In the genomic region with DNA sequence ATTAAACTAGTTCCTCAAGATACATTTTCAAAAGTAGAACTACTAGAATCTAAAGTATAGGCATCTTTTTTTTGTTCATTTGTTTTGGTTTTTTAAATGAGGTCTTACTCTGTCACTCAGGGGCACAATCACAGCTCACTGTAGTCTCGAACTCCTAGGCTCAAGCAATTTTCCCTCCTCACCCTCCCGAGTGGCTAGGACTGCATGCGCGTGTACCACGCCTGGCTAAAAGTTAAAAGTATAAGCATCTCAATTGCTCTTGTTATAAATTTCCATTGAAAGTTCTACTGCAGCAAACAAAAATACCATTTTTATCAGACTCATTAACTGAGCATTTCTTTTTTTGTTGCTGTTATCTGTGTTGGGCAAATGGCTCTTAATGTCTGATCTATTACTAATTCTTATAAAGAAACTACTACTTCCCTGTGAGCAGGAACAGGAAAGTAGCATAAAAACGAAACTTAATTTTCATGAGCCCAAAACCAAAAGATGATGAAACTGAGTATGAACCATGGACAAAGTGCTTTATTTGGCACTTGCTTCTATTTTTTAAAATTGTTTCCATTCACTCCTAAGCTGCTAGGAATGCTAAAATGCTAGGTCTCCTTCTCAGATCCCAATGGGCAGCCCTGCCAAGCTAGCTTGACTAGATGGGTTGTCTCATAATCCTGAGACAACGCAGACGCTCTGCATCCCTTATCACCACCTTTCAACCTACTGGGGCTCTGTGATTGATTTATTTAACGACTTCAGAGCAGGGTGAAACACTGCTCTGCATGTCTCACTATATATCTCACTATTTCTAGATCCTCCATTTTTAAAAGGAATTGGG, we compare ENCODE assay signal across 9 cellular contexts. TPM values are rescaled to one million over a fixed set of nuclear protein-coding genes. Genes with fewer than 3 reads are reported as not detected.
DNase-seq lines count a peak whose midpoint lies in the region; ATAC-seq, FAIRE-seq and TF ChIP-seq lines count a peak whose summit lies in the region.
"Had no signal": no experiment of that assay in that cellular context is flagged by ENCODE, and none has a peak within 500 bp of the region (broad histone marks: within the 10 kb centered on the region; RNA-seq: fewer than 3 reads in every experiment).

No MANE protein-coding gene starts in this region.

- H3K27me3 ChIP-seq in K562 (ENCODE audit: control insufficient read depth in 2 of 2, insufficient read depth in 2 of 2, low read length in 2 of 2) (no peaks in the 10 kb centered on the region), thoracic aorta (replicated peaks; ENCODE audit: insufficient read depth) (no peaks in the 10 kb centered on the region)

- DNase-seq in left ventricle myocardium superior (no peak), Right ventricle myocardium superior (no peak), NOMO-1 (lab: John Stamatoyannopoulos, UW; ENCODE audit: unreplicated experiment in 2 of 2) (peak; percentile 67 to 89), K562 (ENCODE audit: extremely low read depth in 1 of 4, low spot score in 3 of 4) (no peak), thoracic aorta (ENCODE audit: low spot score) (peak; percentile 13), NCI-H1436 (lab: John Stamatoyannopoulos, UW) (no peak), T1000 (lab: John Stamatoyannopoulos, UW) (no peak), NCI-H2107 treated with DMSO at 0.1 percent for 48 hours (lab: John Stamatoyannopoulos, UW; ENCODE audit: unreplicated experiment) (no peak)
- DNase-seq: erythroblast had no signal

- H2AFZ ChIP-seq in K562 (ENCODE audit: low read depth, low read length): no peak overlapping the region

- H3K9me1 ChIP-seq in K562 (ENCODE audit: control insufficient read depth, insufficient read depth, low read length): no peaks in the 10 kb centered on the region

- intact Hi-C loops in left ventricle myocardium superior (cut with micrococcal nuclease): no loop called here
- intact Hi-C loops in Right ventricle myocardium superior (cut with DNase I): no loop called here
- intact Hi-C loops in K562 (cut with micrococcal nuclease): no loop called here

- CTCF ChIA-PET in K562 (lab: Yijun Ruan, JAX; ENCODE audit: low intra/inter-chr PET ratio): no interaction called here

- no peak for TF ChIP-seq POLR2A in K562 (conservative IDR thresholded peaks at IDR 0.05)

- BruUV-seq in K562 (replicated peaks; lab: Mats Ljungman, UMichigan): no TSS peak

- in situ Hi-C loops in K562 (cut with MboI): no loop called here

- no peak for FAIRE-seq in K562 (lab: Jason Lieb, UNC)

- H3K27ac ChIP-seq in K562 (ENCODE audit: extremely low read depth, low read depth, low read length) (no peak overlapping the region), thoracic aorta (peak overlapping the region; percentile 34 to 62)

- no peak overlapping the region for H3K9ac ChIP-seq in K562 (ENCODE audit: insufficient read depth in 1 of 2, low read depth in 2 of 2, low read length in 2 of 2)

- peak; percentile 66 for ATAC-seq in left ventricle myocardium superior
- ATAC-seq in Right ventricle myocardium superior (ENCODE audit: poor library complexity): no peak
- no peak for ATAC-seq in K562
- peak; percentile 44 for ATAC-seq in thoracic aorta (ENCODE audit: insufficient number of reproducible peaks, low FRiP score, low read depth)

- no peak for TF ChIP-seq EP300 in K562 (IDR thresholded peaks at IDR 0.05; ENCODE audit: low read length)

- H3K4me1 ChIP-seq in K562 (replicated peaks in 1 of 2; ENCODE audit: control insufficient read depth in 2 of 2, insufficient read depth in 2 of 2, low read length in 2 of 2): no peaks in the 10 kb centered on the region
- H3K4me1 ChIP-seq in thoracic aorta (ENCODE audit: control insufficient read depth in 1 of 2, low read depth in 2 of 2): peaks cover 40 to 43% of the 10 kb centered on the region in 2 donors

- no peaks in the 10 kb centered on the region for H3K9me3 ChIP-seq in K562 (replicated peaks; ENCODE audit: control insufficient read depth, insufficient read depth, low read depth, low read length)
- no peaks in the 10 kb centered on the region for H3K9me3 ChIP-seq in thoracic aorta

- H3K36me3 ChIP-seq in K562 (ENCODE audit: control insufficient read depth, insufficient read depth, low read length): peaks cover 50% of the 10 kb centered on the region
- H3K36me3 ChIP-seq in thoracic aorta: no peaks in the 10 kb centered on the region

- H3K4me2 ChIP-seq in K562 (ENCODE audit: insufficient read depth, low read length): no peak overlapping the region

- POLR2A ChIA-PET in K562 (lab: Yijun Ruan, JAX): interaction anchor here (0.5 to 0.6 kb wide), 2 partner anchors 52 to 815 kb away, joined by 3 to 4 read pairs; a partner anchor contains a TSS

- no peak for TF ChIP-seq RAD21 in K562 (CRISPR knock-in tag; conservative IDR thresholded peaks at IDR 0.05 in 1 of 2, IDR thresholded peaks at IDR 0.05 in 1 of 2)

- peaks cover 25% of the 10 kb centered on the region for H3K79me2 ChIP-seq in K562 (ENCODE audit: control insufficient read depth, insufficient read depth, low read length)

- H3K4me3 ChIP-seq in K562 (no peak overlapping the region), thoracic aorta (peak overlapping the region; percentile 5)

- no peaks in the 10 kb centered on the region for H4K20me1 ChIP-seq in K562 (replicated peaks; ENCODE audit: control insufficient read depth, insufficient read depth, low read length)

- 71% methylated on average over 9 of the region's 9 CpGs for WGBS in K562 (ENCODE audit: insufficient coverage, low coverage, missing lambda C conversion rate)

- no peak for TF ChIP-seq CTCF in K562 (IDR thresholded peaks at IDR 0.05 in 2 of 3, conservative IDR thresholded peaks at IDR 0.05 in 1 of 3; ENCODE audit: insufficient read depth in 2 of 3, low read depth in 1 of 3, low read length in 3 of 3)
- TF ChIP-seq CTCF in thoracic aorta (IDR thresholded peaks at IDR 0.05): no peak

TF ChIP-seq in K562, 482 proteins besides CTCF, POLR2A, EP300 and RAD21 (continues in another document):
- TF ChIP-seq, protein P1, sequence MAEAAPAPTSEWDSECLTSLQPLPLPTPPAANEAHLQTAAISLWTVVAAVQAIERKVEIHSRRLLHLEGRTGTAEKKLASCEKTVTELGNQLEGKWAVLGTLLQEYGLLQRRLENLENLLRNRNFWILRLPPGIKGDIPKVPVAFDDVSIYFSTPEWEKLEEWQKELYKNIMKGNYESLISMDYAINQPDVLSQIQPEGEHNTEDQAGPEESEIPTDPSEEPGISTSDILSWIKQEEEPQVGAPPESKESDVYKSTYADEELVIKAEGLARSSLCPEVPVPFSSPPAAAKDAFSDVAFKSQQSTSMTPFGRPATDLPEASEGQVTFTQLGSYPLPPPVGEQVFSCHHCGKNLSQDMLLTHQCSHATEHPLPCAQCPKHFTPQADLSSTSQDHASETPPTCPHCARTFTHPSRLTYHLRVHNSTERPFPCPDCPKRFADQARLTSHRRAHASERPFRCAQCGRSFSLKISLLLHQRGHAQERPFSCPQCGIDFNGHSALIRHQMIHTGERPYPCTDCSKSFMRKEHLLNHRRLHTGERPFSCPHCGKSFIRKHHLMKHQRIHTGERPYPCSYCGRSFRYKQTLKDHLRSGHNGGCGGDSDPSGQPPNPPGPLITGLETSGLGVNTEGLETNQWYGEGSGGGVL (CRISPR knock-in tag; IDR thresholded peaks at IDR 0.05): no peak
- TF ChIP-seq, protein P2, sequence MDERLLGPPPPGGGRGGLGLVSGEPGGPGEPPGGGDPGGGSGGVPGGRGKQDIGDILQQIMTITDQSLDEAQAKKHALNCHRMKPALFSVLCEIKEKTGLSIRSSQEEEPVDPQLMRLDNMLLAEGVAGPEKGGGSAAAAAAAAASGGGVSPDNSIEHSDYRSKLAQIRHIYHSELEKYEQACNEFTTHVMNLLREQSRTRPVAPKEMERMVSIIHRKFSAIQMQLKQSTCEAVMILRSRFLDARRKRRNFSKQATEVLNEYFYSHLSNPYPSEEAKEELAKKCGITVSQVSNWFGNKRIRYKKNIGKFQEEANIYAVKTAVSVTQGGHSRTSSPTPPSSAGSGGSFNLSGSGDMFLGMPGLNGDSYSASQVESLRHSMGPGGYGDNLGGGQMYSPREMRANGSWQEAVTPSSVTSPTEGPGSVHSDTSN (CRISPR knock-in tag; IDR thresholded peaks at IDR 0.05; ENCODE audit: low read depth): no peak
- TF ChIP-seq, protein P2 (tag; conservative IDR thresholded peaks at IDR 0.05; ENCODE audit: low read depth): peak; percentile 68
- TF ChIP-seq JUND (IDR thresholded peaks at IDR 0.05; ENCODE audit: borderline replicate concordance, low read depth, low read length) (no peak), JUND (tag; IDR thresholded peaks at IDR 0.05; ENCODE audit: borderline replicate concordance, low read depth, low read length) (no peak), ZNF584 (CRISPR knock-in tag; IDR thresholded peaks at IDR 0.05; ENCODE audit: low read depth) (no peak), PURB (CRISPR knock-in tag; IDR thresholded peaks at IDR 0.05; ENCODE audit: low read depth) (no peak)

RNA-seq across cellular contexts. Expression of a gene that starts 36.9 kb away (rescaled TPM):
- total RNA-seq in left ventricle myocardium superior: 33.7 TPM
- total RNA-seq in Right ventricle myocardium superior: 33.8 TPM
- total RNA-seq in K562 (2011; cell fraction: chromatin; rRNA removed; ENCODE audit: low replicate concordance): 144 and 200 TPM in 2 replicates
- 104 and 109 TPM in 2 replicates for total RNA-seq in K562 (2011; cell fraction: nucleolus; rRNA removed)
- total RNA-seq in K562 (2011; cell fraction: nucleoplasm; rRNA removed): 81.8 and 94.8 TPM in 2 replicates
- 27.8 and 30.4 TPM in 2 replicates for total RNA-seq in K562 (2014; rRNA removed)
- 30.8 and 31.4 TPM in 2 replicates for total RNA-seq in K562 (2014; rRNA removed; fragmentation: Illumina TruSeq; extraction: Trizol)
- 33.2 and 33.3 TPM in 2 replicates for total RNA-seq in K562 (2015; rRNA removed; fragmentation: Illumina TruSeq; extraction: Trizol)
- total RNA-seq in K562 (2021): 52.4 and 55.9 TPM in 2 replicates
- 70.3 and 92.0 TPM in 2 replicates for polyA plus RNA-seq in K562 (2011; rRNA removed)
- 72.8 and 74.0 TPM in 2 replicates for polyA plus RNA-seq in K562 (2011; cell fraction: cytosol; rRNA removed)
- 202 and 245 TPM in 2 replicates for polyA plus RNA-seq in K562 (2011; cell fraction: nucleus; rRNA removed)
- polyA plus RNA-seq in K562 (2012): 41.4 and 126 TPM in 2 replicates
- 49.1 and 53.7 TPM in 2 replicates for polyA plus RNA-seq in K562 (2014; fragmentation: Illumina TruSeq; extraction: Trizol)
- polyA plus RNA-seq in K562 (2014; fragmentation: Nextera tagmentation; extraction: Ambion mirVana): 1 to 10 TPM; 2.3 to 3.6 TPM
- 54.4 and 55.0 TPM in 2 replicates for polyA plus RNA-seq in K562 (2014; rRNA removed)
- 79.0 and 79.5 TPM in 2 replicates for polyA minus RNA-seq in K562 (2011; rRNA and poly(A)+ RNA removed)
- 42.6 and 43.7 TPM in 2 replicates for polyA minus RNA-seq in K562 (2011; cell fraction: cytosol; rRNA and poly(A)+ RNA removed)
- polyA minus RNA-seq in K562 (2011; cell fraction: nucleus; rRNA and poly(A)+ RNA removed): 37.8 and 72.4 TPM in 2 replicates
- total RNA-seq in thoracic aorta: 10 to 100 TPM; 65.8 to 73.6 TPM

Comparison
In these comparisons a context has a peak if more than half of its experiments do, and no peak if none do; other contexts are left out.
1. ATAC-seq: peak in left ventricle myocardium superior (single experiment) and thoracic aorta (single experiment); none in Right ventricle myocardium superior (single experiment) and K562 (single experiment).
2. DNase-seq: peak in NOMO-1 (2 of 2) and thoracic aorta (single experiment); none in left ventricle myocardium superior (single experiment), Right ventricle myocardium superior (single experiment), K562 (0 of 4), NCI-H1436 (single experiment), T1000 (single experiment) and NCI-H2107 treated with DMSO at 0.1 percent for 48 hours (single experiment).